In genomic region chr1:47091476-47091875, GRCh38 we compare ENCODE assay signal across 1 cellular context.
A peak's percentile ranks its signal among the peaks of the same experiment; 100 is the strongest.
TF ChIP-seq lines count a peak whose summit lies in the region.

No MANE protein-coding gene starts in this region.

TF ChIP-seq in HepG2, 621 proteins besides CTCF, POLR2A, EP300 and RAD21:
- peak; percentile 79 for TF ChIP-seq ZNF652 (CRISPR knock-in tag; IDR thresholded peaks at IDR 0.05; ENCODE audit: borderline replicate concordance, low read depth)
- peak; percentile 54; the same call in 1 of the 2 replicates for TF ChIP-seq ZMYM3 (CRISPR knock-in tag; IDR thresholded peaks at IDR 0.05)
- 0 out of 2 replicates have a peak, but pooled peaks have one; percentile 13 for TF ChIP-seq KDM1A (CRISPR knock-in tag; IDR thresholded peaks at IDR 0.05)
